Comparison of ENCODE assay signal across 8 cellular contexts in the genomic region with DNA sequence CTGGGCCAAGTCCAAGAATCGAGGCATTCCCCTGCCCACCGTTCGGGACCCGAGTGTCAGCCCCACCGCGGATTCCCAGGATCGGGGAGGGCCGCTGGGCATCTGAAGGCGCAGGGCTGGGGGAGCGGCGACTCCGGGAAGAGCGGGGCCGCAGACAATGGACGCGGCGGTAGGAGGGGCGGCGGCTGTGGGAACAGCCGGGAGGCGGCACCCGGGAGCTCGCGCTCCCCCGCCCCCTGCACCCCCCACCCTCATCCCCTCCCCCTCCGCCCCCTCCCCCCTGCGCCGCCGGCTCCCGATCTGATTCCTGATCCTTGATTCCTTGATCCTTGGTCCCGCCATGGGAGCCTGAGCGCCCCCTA. TPM values are rescaled to one million over a fixed set of nuclear protein-coding genes. Genes with fewer than 3 reads are reported as not detected.
DNase-seq lines count a peak whose midpoint lies in the region; ATAC-seq, FAIRE-seq and TF ChIP-seq lines count a peak whose summit lies in the region.

Gene VANGL2, plus strand, starts transcription at position 281 of the 362 bp plus-strand sequence. CDS start 15,274 bp downstream, outside the sequence.

- peak within 1 kb of the TSS; percentile 93; the same call in 1 of the 2 replicates for H2BK15ac ChIP-seq in H1 (ENCODE audit: low read length)

- H3K27me3 Mint-ChIP-seq in memory B cell = peaks cover 21% of the 10 kb centered on the region

- peak within 1 kb of the TSS; percentile 41 for H2BK120ac ChIP-seq in H1 (replicated peaks; ENCODE audit: low read depth, low read length)

- TF ChIP-seq CTCF in Loucy (conservative IDR thresholded peaks at IDR 0.05; ENCODE audit: low read length) (no peak), H1 (IDR thresholded peaks at IDR 0.05; ENCODE audit: control extremely low read depth in 1 of 3, insufficient read depth in 1 of 3, low read depth in 1 of 3, low read length in 3 of 3) (no peak)

- no peaks in the 10 kb centered on the region for H3K9me3 Mint-ChIP-seq in memory B cell

- POLR2A ChIA-PET in H1 (lab: Charles Lee; ENCODE audit: partially characterized antibody) = interaction anchor here (0.6 to 2.0 kb wide), 7 partner anchors 9 to 231 kb away, joined by 3 to 9 read pairs (median 5); no protein-coding TSS in a partner anchor

- H3K4me3 ChIP-seq in Loucy (ENCODE audit: low read length, poor library complexity, severe bottlenecking) (peak within 1 kb of the TSS; percentile 84), H1 (ENCODE audit: extremely low read depth in 1 of 4, insufficient read depth in 2 of 4, low read depth in 3 of 4, low read length in 4 of 4) (peak within 1 kb of the TSS; percentile 74 to 91 (median 90))

- H4K91ac ChIP-seq in H1 (replicated peaks; ENCODE audit: insufficient read length, low read length) = peak within 1 kb of the TSS; percentile 90

- no peaks in the 10 kb centered on the region for H3K9me3 ChIP-seq in Loucy (ENCODE audit: insufficient read depth, low read depth, low read length)
- no peaks in the 10 kb centered on the region for H3K9me3 ChIP-seq in H1 (ENCODE audit: insufficient read depth in 2 of 2, low read depth in 1 of 2, low read length in 1 of 2)

- no peaks in the 10 kb centered on the region for H3K9me2 ChIP-seq in Loucy (replicated peaks; ENCODE audit: low read depth, low read length)

- H3K56ac ChIP-seq in H1 (replicated peaks; ENCODE audit: insufficient read length, low read depth, low read length) = peak within 1 kb of the TSS; percentile 85

- H2BK5ac ChIP-seq in H1 (ENCODE audit: low read depth, low read length) = peak within 1 kb of the TSS; percentile 87

- peaks cover 10% of the 10 kb centered on the region for H3K23me2 ChIP-seq in H1 (ENCODE audit: low read depth, low read length)

- H2BK12ac ChIP-seq in H1 (ENCODE audit: low read depth, low read length) = peak within 1 kb of the TSS; percentile 53; the same call in 1 of the 2 replicates

- H4K20me1 ChIP-seq in Loucy (ENCODE audit: insufficient read depth, low read length, poor library complexity, severe bottlenecking) (no peaks in the 10 kb centered on the region), H1 (replicated peaks in 1 of 2; ENCODE audit: control insufficient read depth in 1 of 2, insufficient read depth in 2 of 2, low read length in 2 of 2) (peaks cover 0 to 7% of the 10 kb centered on the region in 2 experiments)

- no peak within 1 kb of the TSS for H3K27ac Mint-ChIP-seq in memory B cell

- no peaks in the 10 kb centered on the region for H3K79me2 ChIP-seq in Loucy (ENCODE audit: insufficient read depth, low read length)
- peaks cover 21 to 43% of the 10 kb centered on the region in 2 experiments for H3K79me2 ChIP-seq in H1 (ENCODE audit: control insufficient read depth in 1 of 2, insufficient read depth in 2 of 2, low read length in 2 of 2)

- H2BK20ac ChIP-seq in H1 (ENCODE audit: low read length) = peak within 1 kb of the TSS; percentile 28; the same call in 1 of the 2 replicates

- peak within 1 kb of the TSS; percentile 98 for H2AK5ac ChIP-seq in H1 (ENCODE audit: low read depth, low read length)

- peaks cover 15% of the 10 kb centered on the region for H3K79me1 ChIP-seq in H1 (ENCODE audit: low read depth, low read length)

- peak; percentile 55 for ATAC-seq in memory B cell (ENCODE audit: low read depth)
- ATAC-seq in HG03521 (IDR thresholded peaks at IDR 0.05; ENCODE audit: unreplicated experiment) = no peak
- ATAC-seq in HG03571 (IDR thresholded peaks at IDR 0.05; ENCODE audit: unreplicated experiment) = no peak

- H3K27me3 ChIP-seq in Loucy (ENCODE audit: insufficient read depth, low read length, poor library complexity, severe bottlenecking) (no peaks in the 10 kb centered on the region), H1 (replicated peaks in 1 of 4; ENCODE audit: control insufficient read depth in 3 of 4, extremely low read depth in 1 of 4, insufficient read depth in 3 of 4, low read length in 3 of 4) (no peaks in the 10 kb centered on the region; a peak in 1 of 7 replicates)

- TF ChIP-seq POLR2A in H1 (IDR thresholded peaks at IDR 0.05; ENCODE audit: control extremely low read depth in 1 of 2, low read depth in 2 of 2, low read length in 2 of 2) = peak in 1 of 2 experiments; percentile 31; a peak in 1 of 3 replicates

- TF ChIP-seq RAD21 in H1 (IDR thresholded peaks at IDR 0.05 in 1 of 2, conservative IDR thresholded peaks at IDR 0.05 in 1 of 2; ENCODE audit: low read depth in 2 of 2, low read length in 2 of 2) = no peak

- peak within 1 kb of the TSS; percentile 97 for H3K18ac ChIP-seq in H1 (ENCODE audit: extremely low read depth, low read length)

- no peak for FAIRE-seq in H1 (lab: Jason Lieb, UNC)

- H3K4me2 ChIP-seq in Loucy (ENCODE audit: low read depth, low read length, poor library complexity, severe bottlenecking) (peak within 1 kb of the TSS; percentile 83), H1 (ENCODE audit: insufficient read depth in 1 of 2, low read depth in 2 of 2, low read length in 2 of 2) (peak within 1 kb of the TSS; percentile 98)

- DNase-seq in DMS 273 treated with DMSO at 0.1 percent for 48 hours (lab: John Stamatoyannopoulos, UW) = peak; percentile 9
- DNase-seq in activated CD4-positive, alpha-beta T cell treated with anti-CD3 and anti-CD28 coated beads for 48 hours = peak; percentile 68
- peak in 1 of 2 experiments; percentile 96 for DNase-seq in H1 (ENCODE audit: low read depth in 1 of 2, low spot score in 2 of 2)
- peak; percentile 50 to 64 for DNase-seq in memory B cell (ENCODE audit: low spot score in 2 of 2)
- DNase-seq in stimulated activated CD8-positive, alpha-beta memory T cell treated with anti-CD3 and anti-CD28 coated beads, Interleukin-15, amount 100 ng/mL, for 24 hours (ENCODE audit: low read depth) = peak; percentile 21

- H3F3A ChIP-seq in Loucy (ENCODE audit: low read depth) = no peaks in the 10 kb centered on the region

- no peaks in the 10 kb centered on the region for H3K36me3 Mint-ChIP-seq in memory B cell

- no peak within 1 kb of the TSS for H3K23ac ChIP-seq in H1 (ENCODE audit: insufficient read length)

- H3K14ac ChIP-seq in H1 (ENCODE audit: insufficient read length) = peak within 1 kb of the TSS; percentile 82

- peak within 1 kb of the TSS; percentile 93 for H4K5ac ChIP-seq in H1 (ENCODE audit: insufficient read length, low read depth, low read length)

- peak within 1 kb of the TSS; percentile 57 for H3K4ac ChIP-seq in H1 (replicated peaks; ENCODE audit: insufficient read length, low read depth, low read length)

- H3K4me1 ChIP-seq in Loucy (ENCODE audit: insufficient read depth, low read length, poor library complexity, severe bottlenecking) (peaks cover 9% of the 10 kb centered on the region), H1 (replicated peaks in 1 of 4; ENCODE audit: control insufficient read depth in 3 of 4, insufficient read depth in 4 of 4, low read length in 3 of 4) (peaks cover 10 to 35% (median 23%) of the 10 kb centered on the region in 4 experiments)

- H3K9ac ChIP-seq in Loucy (ENCODE audit: low read depth, low read length, poor library complexity, severe bottlenecking) (peak within 1 kb of the TSS; percentile 86), H1 (replicated peaks in 1 of 4; ENCODE audit: extremely low read depth in 1 of 4, low read depth in 3 of 4, low read length in 3 of 4) (peak within 1 kb of the TSS; percentile 80 to 94 (median 88))

- peak; percentile 53 to 100; a peak in 2 of 3 replicates for TF ChIP-seq EP300 in H1 (IDR thresholded peaks at IDR 0.05; ENCODE audit: borderline replicate concordance in 1 of 2, low read depth in 2 of 2, low read length in 2 of 2)

- H3K36me3 ChIP-seq in Loucy (ENCODE audit: insufficient read depth, low read length) (no peaks in the 10 kb centered on the region), H1 (ENCODE audit: control insufficient read depth in 2 of 4, insufficient read depth in 4 of 4, low read length in 3 of 4) (no peaks in the 10 kb centered on the region)

- peak within 1 kb of the TSS; percentile 97 for H2AFZ ChIP-seq in Loucy (ENCODE audit: low read length)
- H2AFZ ChIP-seq in H1 (ENCODE audit: low read length) = no peak within 1 kb of the TSS; the same call in 1 of the 2 replicates

- peak within 1 kb of the TSS; percentile 65 for H3K4me3 Mint-ChIP-seq in memory B cell

- CTCF ChIA-PET in H1 (lab: Charles Lee; ENCODE audit: partially characterized antibody) = interaction anchor here (1.2 kb wide), 1 partner anchor 28 kb away, joined by 3 read pairs; no protein-coding TSS in a partner anchor

- WGBS in H1 (ENCODE audit: extremely low coverage in 1 of 2, insufficient coverage in 1 of 2, insufficient read length in 1 of 2, insufficient replicate concordance in 2 of 2, low coverage in 1 of 2, low lambda C conversion rate in 2 of 2, missing lambda C conversion rate in 1 of 2), 2 experiments = 4% methylated on average over 10 of the region's 32 CpGs; no CpG with 5 or more reads in 1 of the 2 experiments

- peak within 1 kb of the TSS; percentile 88 for H4K8ac ChIP-seq in H1 (ENCODE audit: extremely low read depth, insufficient read depth, low read length)

- peak within 1 kb of the TSS; percentile 81 for H3K27ac ChIP-seq in H1 (ENCODE audit: low read depth, low read length)

- H3K4me1 Mint-ChIP-seq in memory B cell = peaks cover 21% of the 10 kb centered on the region

TF ChIP-seq in H1, 55 proteins besides CTCF, POLR2A, EP300 and RAD21 (continues in another document):
- TF ChIP-seq SIRT6 (IDR thresholded peaks at IDR 0.05; ENCODE audit: low read length) (no peak), POLR2AphosphoS5 (IDR thresholded peaks at IDR 0.05; ENCODE audit: low read depth, low read length) (no peak; the same call in 1 of the 2 replicates), JUN (IDR thresholded peaks at IDR 0.05; ENCODE audit: low read depth, low read length) (no peak), BACH1 (IDR thresholded peaks at IDR 0.05; ENCODE audit: low read length) (no peak; the same call in 1 of the 2 replicates), FOSL1 (IDR thresholded peaks at IDR 0.05; ENCODE audit: insufficient read depth, low read depth, low read length) (no peak), SIX5 (IDR thresholded peaks at IDR 0.05; ENCODE audit: low read depth, low read length) (no peak), KDM4A (IDR thresholded peaks at IDR 0.05; ENCODE audit: low read depth, low read length, severe bottlenecking) (no peak)

RNA-seq across cellular contexts. Expression of gene VANGL2, which starts in this region (rescaled TPM):
- total RNA-seq in H1 (2021; fragmentation: NEBNext Ultra II Directional; extraction: Animal tissue kit (Norgen Biotek cat#: 25700)) = 62.5 TPM in 2 replicates
- polyA plus RNA-seq in H1 (2011; rRNA removed) = 112 and 118 TPM in 2 replicates
- polyA plus RNA-seq in H1 (2011; cell fraction: cytosol; rRNA removed) = 75.0 TPM
- polyA plus RNA-seq in H1 (2011; cell fraction: nucleus; rRNA removed) = 107 TPM
- 42.1 to 48.3 TPM (median 44.3 TPM) in 4 replicates for polyA plus RNA-seq in H1 (2012, experiment 1 of 2)
- 34.6 TPM for polyA plus RNA-seq in H1 (2012, experiment 2 of 2)
- 52.7 TPM for polyA plus RNA-seq in H1 (2013, experiment 1 of 2)
- 58.7 TPM for polyA plus RNA-seq in H1 (2013, experiment 2 of 2)
- 62.0 and 65.0 TPM in 2 replicates for polyA minus RNA-seq in H1 (2011; rRNA and poly(A)+ RNA removed)
- polyA minus RNA-seq in H1 (2011; cell fraction: cytosol; rRNA and poly(A)+ RNA removed) = 27.4 TPM
- polyA minus RNA-seq in H1 (2011; cell fraction: nucleus; rRNA and poly(A)+ RNA removed) = 26.2 TPM
